Comparison of ENCODE assay signal across 8 cellular contexts in genomic region chr6:150866147-150867073, GRCh38. TPM values are rescaled to one million over a fixed set of nuclear protein-coding genes. Genes with fewer than 3 reads are reported as not detected.
A peak's percentile ranks its signal among the peaks of the same experiment; 100 is the strongest.
DNase-seq lines count a peak whose midpoint lies in the region; ATAC-seq and TF ChIP-seq lines count a peak whose summit lies in the region.

No MANE protein-coding gene starts in this region.

- H3K36me3 ChIP-seq in PC-3 (ENCODE audit: low read depth, low read length) = no peaks in the 10 kb centered on the region

- H3K27me3 Mint-ChIP-seq in activated T-cell treated with anti-CD3 and anti-CD28 coated beads, Interleukin-2, amount 50 U/mL, for 4 hours (ENCODE audit: low read depth) = peaks cover 12% of the 10 kb centered on the region

- H3F3A ChIP-seq in PC-3 (ENCODE audit: low read length, unreplicated experiment) = no peaks in the 10 kb centered on the region

- BruUV-seq in PC-3 (replicated peaks; lab: Mats Ljungman, UMichigan) = no TSS peak

- peaks cover 6% of the 10 kb centered on the region for H3K4me1 ChIP-seq in PC-3 (ENCODE audit: insufficient read depth, low read length)

- no peaks in the 10 kb centered on the region for H4K20me1 ChIP-seq in PC-3 (ENCODE audit: low read length)

- peak overlapping the region; percentile 85 for H3K9ac ChIP-seq in PC-3 (ENCODE audit: low read length)

- peak overlapping the region; percentile 67 for H3K27ac ChIP-seq in PC-3 (ENCODE audit: low read length)

- DNase-seq in Caki2 (ENCODE audit: low read depth) = peak; percentile 74
- DNase-seq in HPDE6-E6E7 (ENCODE audit: extremely low spot score) = peak; percentile 75
- DNase-seq in PC-3 = peak; percentile 80
- peak; percentile 85 for DNase-seq in activated T-cell treated with anti-CD3 and anti-CD28 coated beads, Interleukin-2, amount 50 U/mL, for 4 hours
- peak; percentile 93 for DNase-seq in myocyte (ENCODE audit: low read depth)
- peak; percentile 69 to 79 for DNase-seq in stimulated activated CD8-positive, alpha-beta memory T cell treated with anti-CD3 and anti-CD28 coated beads, Interleukin-7, amount 100 ng/mL, for 4 hours (ENCODE audit: low read depth in 2 of 2)

- H3K79me2 ChIP-seq in PC-3 (ENCODE audit: low read length) = peaks cover 48% of the 10 kb centered on the region

- ATAC-seq in GM19468 (IDR thresholded peaks at IDR 0.05; ENCODE audit: extremely low read depth, unreplicated experiment) = peak; percentile 45
- ATAC-seq in PC-3 = peak; percentile 82
- peak; percentile 81 to 83 for ATAC-seq in activated T-cell treated with anti-CD3 and anti-CD28 coated beads, Interleukin-2, amount 50 U/mL, for 4 hours
- ATAC-seq in esophagus mucosa = peak; percentile 91

- H3K9me3 ChIP-seq in PC-3 (ENCODE audit: low read length) = no peaks in the 10 kb centered on the region

- peak overlapping the region; percentile 98 for H3K4me2 ChIP-seq in PC-3 (ENCODE audit: low read length)

- peak overlapping the region; percentile 96 for H3K4me3 Mint-ChIP-seq in activated T-cell treated with anti-CD3 and anti-CD28 coated beads, Interleukin-2, amount 50 U/mL, for 4 hours

- H3K9me2 ChIP-seq in PC-3 (replicated peaks; ENCODE audit: low read length) = no peaks in the 10 kb centered on the region

- intact Hi-C loops in PC-3 (cut with micrococcal nuclease) = loop anchor here (2.0 kb wide), 1 partner anchor 48 kb away; no protein-coding TSS in a partner anchor

- H3K9me3 Mint-ChIP-seq in activated T-cell treated with anti-CD3 and anti-CD28 coated beads, Interleukin-2, amount 50 U/mL, for 4 hours = no peaks in the 10 kb centered on the region

- POLR2A ChIA-PET in PC-3 (lab: Charles Lee; ENCODE audit: unreplicated experiment) = interaction anchor here (0.6 to 1.9 kb wide), 3 partner anchors 16 to 803 kb away, joined by 3 to 15 read pairs (median 3); no protein-coding TSS in a partner anchor

- H2AFZ ChIP-seq in PC-3 (ENCODE audit: low read length) = peak overlapping the region; percentile 87

- peaks cover 10% of the 10 kb centered on the region for H3K4me1 Mint-ChIP-seq in activated T-cell treated with anti-CD3 and anti-CD28 coated beads, Interleukin-2, amount 50 U/mL, for 4 hours (ENCODE audit: low read depth)

- peak overlapping the region; percentile 87 for H3K4me3 ChIP-seq in PC-3 (ENCODE audit: low read length)

- H3K36me3 Mint-ChIP-seq in activated T-cell treated with anti-CD3 and anti-CD28 coated beads, Interleukin-2, amount 50 U/mL, for 4 hours (ENCODE audit: insufficient read depth) = peaks cover 7% of the 10 kb centered on the region

- CTCF ChIA-PET in PC-3 (lab: Charles Lee) = interaction anchor here (1.3 kb wide), 1 partner anchor 25 kb away, joined by 5 read pairs; no protein-coding TSS in a partner anchor

- in situ Hi-C loops in Caki2 (cut with HindIII; ENCODE audit: low pct_unique_long_range_greater_than_20kb, low sequenced_read_pairs) = no loop called here

- no peak for TF ChIP-seq CTCF in PC-3 (conservative IDR thresholded peaks at IDR 0.05; ENCODE audit: low read depth, low read length)

- H3K27me3 ChIP-seq in PC-3 (ENCODE audit: low read length) = no peaks in the 10 kb centered on the region

RNA-seq across cellular contexts. Expression of gene MTHFD1L, which starts 0.9 kb away (rescaled TPM):
- 48.6 and 63.2 TPM in 2 replicates for total RNA-seq in Caki2 (2014; rRNA removed; shearing (Covaris generic); ENCODE audit: low replicate concordance)
- total RNA-seq in PC-3 (2014; rRNA removed) (11.9 and 17.5 TPM in 2 replicates), esophagus mucosa (20.3 TPM), myocyte (39.0 and 54.1 TPM in 2 replicates)
- total RNA-seq in activated T-cell treated with anti-CD3 and anti-CD28 coated beads, Interleukin-2, amount 50 U/mL, for 4 hours = 100 to 1,000 TPM; 170 to 193 (median 190) TPM
- 55.8 TPM for polyA plus RNA-seq in myocyte (2012)

Comparison
In these comparisons a context has a peak if more than half of its experiments do, and no peak if none do; other contexts are left out.
1. Peak in every context shown above with its lines: DNase-seq, ATAC-seq, H3K4me3 ChIP-seq and H3K27ac ChIP-seq.